8 cellular contexts compared by ENCODE assay signal in genomic region chr3:111761309-111761795, GRCh38.
DNase-seq lines count a peak whose midpoint lies in the region; ATAC-seq and TF ChIP-seq lines count a peak whose summit lies in the region.

No MANE protein-coding gene starts in this region.

- DNase-seq in A673 (ENCODE audit: low spot score) = peak; percentile 26
- DNase-seq in ascending aorta (ENCODE audit: low spot score in 2 of 2) = no peak
- no peak for DNase-seq in lower lobe of right lung
- no peak for DNase-seq in NCI-H1694 treated with DMSO at 0.1 percent for 48 hours (lab: John Stamatoyannopoulos, UW)
- DNase-seq in activated effector memory CD4-positive, alpha-beta T cell treated with anti-CD3 and anti-CD28 coated beads, Interleukin-2, amount 50 U/mL, for 16 hours = no peak
- no peak for DNase-seq in HAP-1 (ENCODE audit: low spot score in 2 of 2)

- H3K4me1 ChIP-seq in A673 (ENCODE audit: insufficient read depth, low read length, poor library complexity, severe bottlenecking) = no peaks in the 10 kb centered on the region
- peaks cover 8 to 30% of the 10 kb centered on the region in 2 donors for H3K4me1 ChIP-seq in ascending aorta
- peaks cover 17% of the 10 kb centered on the region for H3K4me1 ChIP-seq in lower lobe of right lung
- H3K4me1 ChIP-seq in HAP-1 = no peaks in the 10 kb centered on the region

- TF ChIP-seq CTCF in A673 (conservative IDR thresholded peaks at IDR 0.05; ENCODE audit: low read depth, low read length) (no peak), ascending aorta (IDR thresholded peaks at IDR 0.05) (no peak), lower lobe of right lung (IDR thresholded peaks at IDR 0.05) (no peak)

- in situ Hi-C loops in HAP-1 (cut with MboI; ENCODE audit: low sequenced_read_pairs) = no loop called here

- H3K27ac ChIP-seq in A673 (ENCODE audit: low read depth, low read length, poor library complexity, severe bottlenecking) = no peak overlapping the region
- H3K27ac ChIP-seq in ascending aorta = peak overlapping the region; percentile 72 to 78
- peak overlapping the region; percentile 39 for H3K27ac ChIP-seq in lower lobe of right lung

- intact Hi-C loops in A673 (cut with micrococcal nuclease; ENCODE audit: unreplicated experiment) (no loop called here), ascending aorta (cut with DNase I) (loop anchor here (5.0 kb wide), 1 partner anchor 41 kb away; no protein-coding TSS in a partner anchor), lower lobe of right lung (cut with DNase I) (no loop called here)

- H3K9me3 ChIP-seq in A673 (ENCODE audit: low read depth, low read length, poor library complexity, severe bottlenecking) = no peaks in the 10 kb centered on the region
- H3K9me3 ChIP-seq in ascending aorta = no peaks in the 10 kb centered on the region
- H3K9me3 ChIP-seq in lower lobe of right lung = no peaks in the 10 kb centered on the region
- H3K9me3 ChIP-seq in HAP-1 = no peaks in the 10 kb centered on the region

- H3K36me3 ChIP-seq in A673 (ENCODE audit: insufficient read depth, low read length, poor library complexity, severe bottlenecking) = no peaks in the 10 kb centered on the region
- no peaks in the 10 kb centered on the region for H3K36me3 ChIP-seq in ascending aorta
- no peaks in the 10 kb centered on the region for H3K36me3 ChIP-seq in lower lobe of right lung
- no peaks in the 10 kb centered on the region for H3K36me3 ChIP-seq in HAP-1 (replicated peaks)

- POLR2A ChIA-PET in A673 (lab: Charles Lee; ENCODE audit: low non-redundant PET) = no interaction called here

- H3K4me3 ChIP-seq in A673 (ENCODE audit: low read depth, low read length, poor library complexity, severe bottlenecking) = no peak overlapping the region
- H3K4me3 ChIP-seq in ascending aorta = no peak overlapping the region
- no peak overlapping the region for H3K4me3 ChIP-seq in lower lobe of right lung
- H3K4me3 ChIP-seq in HAP-1 = no peak overlapping the region

- H3K27me3 ChIP-seq in A673 (replicated peaks; ENCODE audit: insufficient read depth, low read depth, low read length, poor library complexity) (no peaks in the 10 kb centered on the region), ascending aorta (no peaks in the 10 kb centered on the region), lower lobe of right lung (ENCODE audit: low read depth) (no peaks in the 10 kb centered on the region), HAP-1 (ENCODE audit: low read depth) (no peaks in the 10 kb centered on the region)

- ATAC-seq in GM21717 (IDR thresholded peaks at IDR 0.05; ENCODE audit: unreplicated experiment) (peak; percentile 73), lower lobe of right lung (peak; percentile 50 to 65), HG03460 (IDR thresholded peaks at IDR 0.05; ENCODE audit: unreplicated experiment) (no peak)

- no TSS peak for BruUV-seq in A673 (replicated peaks; lab: Mats Ljungman, UMichigan)

- CTCF ChIA-PET in A673 (lab: Charles Lee) = no interaction called here
